22 cellular contexts compared by ENCODE assay signal in genomic region chr2:48734576-48735303, GRCh38. TPM values are rescaled to one million over a fixed set of nuclear protein-coding genes. Genes with fewer than 3 reads are reported as not detected.
"Had no signal": no experiment of that assay in that cellular context is flagged by ENCODE, and none has a peak within 500 bp of the region (broad histone marks: within the 10 kb centered on the region; RNA-seq: fewer than 3 reads in every experiment).

No MANE protein-coding gene starts in this region.

- H3K27me3 ChIP-seq: esophagus squamous epithelium, testis, upper lobe of right lung had no signal

- H3K9me3 ChIP-seq: esophagus squamous epithelium, lower lobe of right lung, psoas muscle, sigmoid colon, testis, upper lobe of right lung had no signal

- H3K4me1 ChIP-seq: esophagus squamous epithelium, psoas muscle, spleen, testis, upper lobe of right lung had no signal

- H3K36me3 ChIP-seq: esophagus squamous epithelium, lower lobe of right lung, sigmoid colon, spleen, upper lobe of right lung had no signal

- DNase-seq: activated CD4-positive, alpha-beta T cell treated with anti-CD3 and anti-CD28 coated beads, Interleukin-2, amount 50 U/mL, for 4 hours; activated CD4-positive, CD25-positive, alpha-beta regulatory T cell treated with anti-CD3 and anti-CD28 coated beads, Interleukin-2, amount 50 U/mL, for 72 hours; activated T-cell treated with anti-CD3 and anti-CD28 coated beads, Interleukin-2, amount 50 U/mL, for 1 hour; amniotic stem cell; central memory CD4-positive, alpha-beta T cell; cortex of kidney; effector CD4-positive, alpha-beta T cell; esophagus squamous epithelium; left colon; lower lobe of right lung; midbrain; psoas muscle; sigmoid colon; spleen; stimulated activated naive CD8-positive, alpha-beta T cell treated with anti-CD3 and anti-CD28 coated beads, Interleukin-15, amount 100 ng/mL, for 72 hours; T-helper 1 cell; testis; upper lobe of right lung had no signal

- H3K4me3 ChIP-seq: esophagus squamous epithelium, lower lobe of right lung, psoas muscle, sigmoid colon, spleen, testis, upper lobe of right lung had no signal

- ATAC-seq: left colon; lower lobe of right lung; psoas muscle; stimulated activated naive CD8-positive, alpha-beta T cell treated with anti-CD3 and anti-CD28 coated beads, Interleukin-15, amount 100 ng/mL, for 72 hours; upper lobe of right lung had no signal

- H3K27ac ChIP-seq: esophagus squamous epithelium, lower lobe of right lung, psoas muscle, sigmoid colon, spleen, testis, upper lobe of right lung had no signal

RNA-seq across cellular contexts. Expression of gene LHCGR, which starts 20.8 kb away (rescaled TPM):
- total RNA-seq: activated T-helper 2 cell treated with anti-CD3 and anti-CD28 coated beads, Interferon-gamma antibody, Interleukin-2, Interleukin-4, amounts not matched to agents 10 μg/mL and 5 μg/mL and 100 μg/mL, durations not matched to agents 14 hours and 24 hours and 36 hours; endothelial cell of umbilical vein; left colon; myocyte; psoas muscle; sigmoid colon; spleen; upper lobe of right lung had no signal
- polyA plus RNA-seq: endothelial cell of umbilical vein, neural cell, sigmoid colon had no signal
